1 cellular context compared by ENCODE assay signal in the genomic region with DNA sequence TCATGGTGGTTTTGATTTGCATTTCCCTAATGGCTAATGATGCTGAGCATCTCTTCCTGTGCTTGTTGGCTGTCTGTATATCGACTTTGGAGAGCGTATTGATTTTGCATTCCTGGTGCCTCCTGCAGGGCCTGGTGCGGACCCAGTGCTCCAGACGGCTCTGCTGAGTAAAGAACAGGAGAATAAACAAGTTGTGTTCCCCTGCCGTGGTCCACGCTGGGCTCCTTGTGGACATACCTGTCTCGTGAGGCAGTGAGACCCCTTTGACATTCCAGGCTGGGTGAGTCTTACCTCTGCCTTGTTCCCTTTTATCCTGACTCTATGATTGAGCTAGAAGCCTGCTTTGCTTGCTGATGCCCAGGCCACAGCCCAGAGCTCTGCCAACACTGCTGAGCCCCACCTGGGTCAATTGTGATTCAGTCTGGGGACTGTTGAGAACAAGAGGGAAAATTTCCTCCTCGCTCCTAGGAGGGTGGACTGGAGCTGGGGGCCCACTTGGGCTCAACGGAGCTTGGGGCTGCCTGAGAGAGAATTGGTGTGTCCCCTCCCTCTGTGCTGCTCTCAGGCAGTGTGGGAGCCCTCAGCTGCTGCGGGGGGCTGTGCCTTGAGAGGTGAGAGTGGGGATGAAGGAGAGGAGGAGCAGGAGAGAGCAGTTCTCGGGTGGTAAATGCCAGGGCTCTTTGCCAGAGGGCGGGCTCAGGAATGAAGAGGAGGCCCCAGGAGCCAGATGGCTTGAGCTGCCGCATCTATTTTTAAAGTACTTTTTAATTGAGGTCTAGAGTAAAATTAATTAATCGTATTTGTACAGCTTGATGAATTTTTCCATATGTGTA.
TF ChIP-seq lines count a peak whose summit lies in the region.

No MANE protein-coding gene starts in this region.

TF ChIP-seq in HepG2, 621 proteins besides CTCF, POLR2A, EP300 and RAD21 (continued from another document):
- TF ChIP-seq, protein P1, sequence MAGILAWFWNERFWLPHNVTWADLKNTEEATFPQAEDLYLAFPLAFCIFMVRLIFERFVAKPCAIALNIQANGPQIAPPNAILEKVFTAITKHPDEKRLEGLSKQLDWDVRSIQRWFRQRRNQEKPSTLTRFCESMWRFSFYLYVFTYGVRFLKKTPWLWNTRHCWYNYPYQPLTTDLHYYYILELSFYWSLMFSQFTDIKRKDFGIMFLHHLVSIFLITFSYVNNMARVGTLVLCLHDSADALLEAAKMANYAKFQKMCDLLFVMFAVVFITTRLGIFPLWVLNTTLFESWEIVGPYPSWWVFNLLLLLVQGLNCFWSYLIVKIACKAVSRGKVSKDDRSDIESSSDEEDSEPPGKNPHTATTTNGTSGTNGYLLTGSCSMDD (CRISPR knock-in tag; IDR thresholded peaks at IDR 0.05): no peak
- TF ChIP-seq KAT2B (IDR thresholded peaks at IDR 0.05; ENCODE audit: borderline replicate concordance, low read depth, low read length) (peak; percentile 86), PTBP1 (IDR thresholded peaks at IDR 0.05; ENCODE audit: low read depth, low read length, poor library complexity, severe bottlenecking) (no peak), IKZF4 (CRISPR knock-in tag; IDR thresholded peaks at IDR 0.05; ENCODE audit: borderline replicate concordance, low read depth, not compliant biosample characterization) (no peak), TEAD3 (CRISPR knock-in tag; optimal IDR thresholded peaks at IDR 0.05; ENCODE audit: borderline replicate concordance) (peak; percentile 31), ATRX (CRISPR knock-in tag; IDR thresholded peaks at IDR 0.05; ENCODE audit: borderline replicate concordance) (no peak), HHEX (CRISPR knock-in tag; IDR thresholded peaks at IDR 0.05) (no peak), ONECUT2 (CRISPR knock-in tag; IDR thresholded peaks at IDR 0.05) (peak; percentile 70), SMARCC2 (IDR thresholded peaks at IDR 0.05) (no peak)
- TF ChIP-seq, protein P2, sequence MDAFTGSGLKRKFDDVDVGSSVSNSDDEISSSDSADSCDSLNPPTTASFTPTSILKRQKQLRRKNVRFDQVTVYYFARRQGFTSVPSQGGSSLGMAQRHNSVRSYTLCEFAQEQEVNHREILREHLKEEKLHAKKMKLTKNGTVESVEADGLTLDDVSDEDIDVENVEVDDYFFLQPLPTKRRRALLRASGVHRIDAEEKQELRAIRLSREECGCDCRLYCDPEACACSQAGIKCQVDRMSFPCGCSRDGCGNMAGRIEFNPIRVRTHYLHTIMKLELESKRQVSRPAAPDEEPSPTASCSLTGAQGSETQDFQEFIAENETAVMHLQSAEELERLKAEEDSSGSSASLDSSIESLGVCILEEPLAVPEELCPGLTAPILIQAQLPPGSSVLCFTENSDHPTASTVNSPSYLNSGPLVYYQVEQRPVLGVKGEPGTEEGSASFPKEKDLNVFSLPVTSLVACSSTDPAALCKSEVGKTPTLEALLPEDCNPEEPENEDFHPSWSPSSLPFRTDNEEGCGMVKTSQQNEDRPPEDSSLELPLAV (CRISPR knock-in tag; conservative IDR thresholded peaks at IDR 0.05; ENCODE audit: low read depth): no peak
